In genomic region chr14:69648480-69649414, GRCh38 we compare ENCODE assay signal across 8 cellular contexts. TPM values are rescaled to one million over a fixed set of nuclear protein-coding genes. Genes with fewer than 3 reads are reported as not detected.
DNase-seq lines count a peak whose midpoint lies in the region; ATAC-seq and FAIRE-seq lines count a peak whose summit lies in the region.

No MANE protein-coding gene starts in this region.

- peak overlapping the region in 6 of 10 donors; percentile 13 to 88 (median 58) for H3K27ac Mint-ChIP-seq in naive thymus-derived CD8-positive, alpha-beta T cell

- H3K4me3 Mint-ChIP-seq in naive thymus-derived CD8-positive, alpha-beta T cell = peak overlapping the region in 5 of 10 donors; percentile 2 to 38 (median 21)

- peak; percentile 93 for FAIRE-seq in GM19239 (lab: Jason Lieb, UNC)

- peaks cover 53 to 95% (median 88%) of the 10 kb centered on the region in 4 donors for H3K4me1 Mint-ChIP-seq in naive thymus-derived CD8-positive, alpha-beta T cell

- peak; percentile 69 for DNase-seq in AG20443 (ENCODE audit: low spot score)
- peak; percentile 44 for DNase-seq in GM19239 (ENCODE audit: insufficient read length, low spot score)
- peak; percentile 30 for DNase-seq in NCI-H2196 treated with DMSO at 0.1 percent for 48 hours (lab: John Stamatoyannopoulos, UW; ENCODE audit: unreplicated experiment)
- DNase-seq in dermis blood vessel endothelial cell = peak; percentile 88
- no peak for DNase-seq in naive thymus-derived CD8-positive, alpha-beta T cell
- DNase-seq in 8988T = no peak
- DNase-seq in HuH-7.5 (ENCODE audit: low spot score) = no peak

- no peak for ATAC-seq in naive thymus-derived CD8-positive, alpha-beta T cell
- no peak for ATAC-seq in HG03139 (IDR thresholded peaks at IDR 0.05; ENCODE audit: unreplicated experiment)

- H3K27me3 Mint-ChIP-seq in naive thymus-derived CD8-positive, alpha-beta T cell = no peaks in the 10 kb centered on the region

- POLR2A ChIA-PET in naive thymus-derived CD8-positive, alpha-beta T cell (lab: Charles Lee) = interaction anchor here (0.8 kb wide), 1 partner anchor 12 kb away, joined by 3 read pairs; no protein-coding TSS in a partner anchor

- no peaks in the 10 kb centered on the region for H3K9me3 Mint-ChIP-seq in naive thymus-derived CD8-positive, alpha-beta T cell

- peaks cover 0 to 21% (median 2%) of the 10 kb centered on the region in 3 donors for H3K36me3 Mint-ChIP-seq in naive thymus-derived CD8-positive, alpha-beta T cell

RNA-seq across cellular contexts. Expression of gene SUSD6, which starts 37.4 kb away (rescaled TPM):
- 15.5 and 19.6 TPM in 2 replicates for total RNA-seq in dermis blood vessel endothelial cell
- 10 to 100 TPM; 34.7 to 38.8 TPM for total RNA-seq in naive thymus-derived CD8-positive, alpha-beta T cell
- polyA plus RNA-seq in naive thymus-derived CD8-positive, alpha-beta T cell = 1 to 10 TPM; 4.5 to 6.8 (median 5.6) TPM

Comparison
In these comparisons a context has a peak if more than half of its experiments do, and no peak if none do; other contexts are left out.
1. DNase-seq: peak in AG20443 (single experiment), GM19239 (single experiment), NCI-H2196 treated with DMSO at 0.1 percent for 48 hours (single experiment) and dermis blood vessel endothelial cell (single experiment); none in naive thymus-derived CD8-positive, alpha-beta T cell (0 of 10), 8988T (single experiment) and HuH-7.5 (single experiment).